In genomic region chrX:110145305-110145704, GRCh38 we compare ENCODE assay signal across 13 cellular contexts.
DNase-seq lines count a peak whose midpoint lies in the region; ATAC-seq, FAIRE-seq and TF ChIP-seq lines count a peak whose summit lies in the region.
"Had no signal": no experiment of that assay in that cellular context is flagged by ENCODE, and none has a peak within 500 bp of the region (broad histone marks: within the 10 kb centered on the region; RNA-seq: fewer than 3 reads in every experiment).

No MANE protein-coding gene starts in this region.

- TF ChIP-seq CTCF in D721Med (IDR thresholded peaks at IDR 0.05; ENCODE audit: insufficient read depth, missing control alignments) (no peak), WTC11 (IDR thresholded peaks at IDR 0.05) (no peak)

- peaks cover 13% of the 10 kb centered on the region for H3K4me1 Mint-ChIP-seq in WTC11
- H3K4me1 Mint-ChIP-seq in stimulated activated effector memory CD8-positive, alpha-beta T cell treated with anti-CD3 and anti-CD28 coated beads, Interleukin-12 subunit alpha, Interleukin-12 subunit beta, amount 100 ng/mL, for 72 hours, result peaks cover 22% of the 10 kb centered on the region

- no peaks in the 10 kb centered on the region for H3K36me3 Mint-ChIP-seq in WTC11
- no peaks in the 10 kb centered on the region for H3K36me3 Mint-ChIP-seq in stimulated activated effector memory CD8-positive, alpha-beta T cell treated with anti-CD3 and anti-CD28 coated beads, Interleukin-12 subunit alpha, Interleukin-12 subunit beta, amount 100 ng/mL, for 72 hours

- DNase-seq in D721Med (ENCODE audit: insufficient read length, low spot score) (no peak), WTC11 (ENCODE audit: low spot score) (no peak), GM19238 (ENCODE audit: insufficient read length, low spot score) (no peak)
- DNase-seq in stimulated activated effector memory CD8-positive, alpha-beta T cell treated with anti-CD3 and anti-CD28 coated beads, Interleukin-12 subunit alpha, Interleukin-12 subunit beta, amount 100 ng/mL, for 72 hours (ENCODE audit: low spot score in 2 of 2), result no peak
- DNase-seq: DMS79 treated with DMSO at 0.1 percent for 48 hours, GOT3, NCI-H1417 treated with DMSO at 0.1 percent for 48 hours, NCI-H187 treated with DMSO at 0.1 percent for 48 hours, Right ventricle myocardium superior had no signal

- no peaks in the 10 kb centered on the region for H3K27me3 Mint-ChIP-seq in WTC11 (ENCODE audit: low read depth)

- no peak overlapping the region for H3K27ac Mint-ChIP-seq in WTC11
- H3K27ac Mint-ChIP-seq in stimulated activated effector memory CD8-positive, alpha-beta T cell treated with anti-CD3 and anti-CD28 coated beads, Interleukin-12 subunit alpha, Interleukin-12 subunit beta, amount 100 ng/mL, for 72 hours, result peak overlapping the region; percentile 43

- FAIRE-seq in D721Med (lab: Jason Lieb, UNC), result peak; percentile 63

- POLR2A ChIA-PET in WTC11 (lab: Charles Lee), result no interaction called here

- CTCF ChIA-PET in WTC11 (lab: Charles Lee), result interaction anchor here (0.6 to 3.4 kb wide), 13 partner anchors 9 to 432 kb away, joined by 3 to 32 read pairs (median 6); no protein-coding TSS in a partner anchor

- H3K4me3 Mint-ChIP-seq in WTC11, result no peak overlapping the region
- H3K4me3 Mint-ChIP-seq in stimulated activated effector memory CD8-positive, alpha-beta T cell treated with anti-CD3 and anti-CD28 coated beads, Interleukin-12 subunit alpha, Interleukin-12 subunit beta, amount 100 ng/mL, for 72 hours, result no peak overlapping the region
- H3K4me3 Mint-ChIP-seq: CD14-positive monocyte had no signal

- ATAC-seq in GM21390 (IDR thresholded peaks at IDR 0.05; ENCODE audit: unreplicated experiment), result peak; percentile 28
- ATAC-seq in WTC11, result peak; percentile 18; the same call in 1 of the 2 replicates
- ATAC-seq in stimulated activated effector memory CD8-positive, alpha-beta T cell treated with anti-CD3 and anti-CD28 coated beads, Interleukin-12 subunit alpha, Interleukin-12 subunit beta, amount 100 ng/mL, for 72 hours, result no peak
- no peak for ATAC-seq in GM19324 (IDR thresholded peaks at IDR 0.05; ENCODE audit: low FRiP score, unreplicated experiment)
- ATAC-seq in HG03342 (IDR thresholded peaks at IDR 0.05; ENCODE audit: unreplicated experiment), result no peak

- H3K9me3 Mint-ChIP-seq in WTC11, result no peaks in the 10 kb centered on the region
- no peaks in the 10 kb centered on the region for H3K9me3 Mint-ChIP-seq in stimulated activated effector memory CD8-positive, alpha-beta T cell treated with anti-CD3 and anti-CD28 coated beads, Interleukin-12 subunit alpha, Interleukin-12 subunit beta, amount 100 ng/mL, for 72 hours
- H3K9me3 Mint-ChIP-seq: CD14-positive monocyte had no signal

TF ChIP-seq in WTC11, 78 proteins besides CTCF, POLR2A, EP300 and RAD21:
- TF ChIP-seq JUN (CRISPR knock-in tag; IDR thresholded peaks at IDR 0.05) (no peak), TEAD1 (CRISPR knock-in tag; IDR thresholded peaks at IDR 0.05) (no peak), PREB (CRISPR knock-in tag; IDR thresholded peaks at IDR 0.05; ENCODE audit: borderline replicate concordance) (no peak), ZMAT4 (CRISPR knock-in tag; IDR thresholded peaks at IDR 0.05) (no peak), ZNF671 (CRISPR knock-in tag; IDR thresholded peaks at IDR 0.05) (no peak), NR3C1 (CRISPR knock-in tag; conservative IDR thresholded peaks at IDR 0.05; ENCODE audit: low read depth) (no peak), TP53 (CRISPR knock-in tag; IDR thresholded peaks at IDR 0.05) (no peak), CREM (CRISPR knock-in tag; IDR thresholded peaks at IDR 0.05) (no peak), FOXJ3 (CRISPR knock-in tag; IDR thresholded peaks at IDR 0.05; ENCODE audit: borderline replicate concordance) (no peak), NR1H2 (CRISPR knock-in tag; IDR thresholded peaks at IDR 0.05) (no peak), CDX4 (CRISPR knock-in tag; IDR thresholded peaks at IDR 0.05; ENCODE audit: borderline replicate concordance) (no peak), ZBTB21 (CRISPR knock-in tag; IDR thresholded peaks at IDR 0.05; ENCODE audit: borderline replicate concordance) (no peak)
- TF ChIP-seq, protein P1, sequence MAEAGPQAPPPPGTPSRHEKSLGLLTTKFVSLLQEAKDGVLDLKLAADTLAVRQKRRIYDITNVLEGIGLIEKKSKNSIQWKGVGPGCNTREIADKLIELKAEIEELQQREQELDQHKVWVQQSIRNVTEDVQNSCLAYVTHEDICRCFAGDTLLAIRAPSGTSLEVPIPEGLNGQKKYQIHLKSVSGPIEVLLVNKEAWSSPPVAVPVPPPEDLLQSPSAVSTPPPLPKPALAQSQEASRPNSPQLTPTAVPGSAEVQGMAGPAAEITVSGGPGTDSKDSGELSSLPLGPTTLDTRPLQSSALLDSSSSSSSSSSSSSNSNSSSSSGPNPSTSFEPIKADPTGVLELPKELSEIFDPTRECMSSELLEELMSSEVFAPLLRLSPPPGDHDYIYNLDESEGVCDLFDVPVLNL (CRISPR knock-in tag; IDR thresholded peaks at IDR 0.05; ENCODE audit: borderline replicate concordance, low read depth), result no peak
- TF ChIP-seq, protein P2, sequence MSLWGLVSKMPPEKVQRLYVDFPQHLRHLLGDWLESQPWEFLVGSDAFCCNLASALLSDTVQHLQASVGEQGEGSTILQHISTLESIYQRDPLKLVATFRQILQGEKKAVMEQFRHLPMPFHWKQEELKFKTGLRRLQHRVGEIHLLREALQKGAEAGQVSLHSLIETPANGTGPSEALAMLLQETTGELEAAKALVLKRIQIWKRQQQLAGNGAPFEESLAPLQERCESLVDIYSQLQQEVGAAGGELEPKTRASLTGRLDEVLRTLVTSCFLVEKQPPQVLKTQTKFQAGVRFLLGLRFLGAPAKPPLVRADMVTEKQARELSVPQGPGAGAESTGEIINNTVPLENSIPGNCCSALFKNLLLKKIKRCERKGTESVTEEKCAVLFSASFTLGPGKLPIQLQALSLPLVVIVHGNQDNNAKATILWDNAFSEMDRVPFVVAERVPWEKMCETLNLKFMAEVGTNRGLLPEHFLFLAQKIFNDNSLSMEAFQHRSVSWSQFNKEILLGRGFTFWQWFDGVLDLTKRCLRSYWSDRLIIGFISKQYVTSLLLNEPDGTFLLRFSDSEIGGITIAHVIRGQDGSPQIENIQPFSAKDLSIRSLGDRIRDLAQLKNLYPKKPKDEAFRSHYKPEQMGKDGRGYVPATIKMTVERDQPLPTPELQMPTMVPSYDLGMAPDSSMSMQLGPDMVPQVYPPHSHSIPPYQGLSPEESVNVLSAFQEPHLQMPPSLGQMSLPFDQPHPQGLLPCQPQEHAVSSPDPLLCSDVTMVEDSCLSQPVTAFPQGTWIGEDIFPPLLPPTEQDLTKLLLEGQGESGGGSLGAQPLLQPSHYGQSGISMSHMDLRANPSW (CRISPR knock-in tag; conservative IDR thresholded peaks at IDR 0.05; ENCODE audit: low read depth), result no peak
- TF ChIP-seq, protein P3, sequence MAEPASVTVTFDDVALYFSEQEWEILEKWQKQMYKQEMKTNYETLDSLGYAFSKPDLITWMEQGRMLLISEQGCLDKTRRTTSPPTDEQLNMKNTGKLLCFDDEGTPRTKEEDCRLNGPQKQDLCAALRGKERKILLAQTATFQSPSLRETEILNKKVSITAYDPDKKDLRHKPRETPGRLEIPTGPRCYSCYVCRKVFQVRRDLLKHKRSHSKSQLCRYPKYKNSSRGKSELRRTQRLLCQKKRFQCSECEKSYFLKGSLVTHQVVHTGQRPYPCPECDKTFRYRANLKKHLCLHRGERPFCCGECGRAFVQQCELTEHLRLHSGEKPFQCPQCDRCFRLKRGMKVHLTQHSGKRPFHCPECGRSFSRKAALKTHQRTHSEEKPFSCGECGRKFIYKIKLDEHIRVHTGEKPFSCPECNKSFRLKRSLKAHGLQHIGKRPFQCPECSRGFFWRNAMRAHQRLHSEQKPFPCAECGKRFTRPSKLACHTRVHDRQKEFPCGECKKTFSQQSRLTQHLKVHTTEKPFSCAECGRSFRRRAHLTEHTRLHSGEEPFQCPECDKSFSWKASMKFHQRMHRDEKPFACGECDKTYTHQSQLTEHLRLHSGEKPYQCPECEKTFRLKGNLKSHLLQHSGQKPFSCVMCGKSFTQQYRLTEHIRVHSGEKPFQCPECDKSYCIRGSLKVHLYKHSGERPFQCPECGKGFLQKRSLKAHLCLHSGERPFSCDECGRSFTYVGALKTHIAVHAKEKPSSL (CRISPR knock-in tag; conservative IDR thresholded peaks at IDR 0.05), result no peak
- TF ChIP-seq, protein P4, sequence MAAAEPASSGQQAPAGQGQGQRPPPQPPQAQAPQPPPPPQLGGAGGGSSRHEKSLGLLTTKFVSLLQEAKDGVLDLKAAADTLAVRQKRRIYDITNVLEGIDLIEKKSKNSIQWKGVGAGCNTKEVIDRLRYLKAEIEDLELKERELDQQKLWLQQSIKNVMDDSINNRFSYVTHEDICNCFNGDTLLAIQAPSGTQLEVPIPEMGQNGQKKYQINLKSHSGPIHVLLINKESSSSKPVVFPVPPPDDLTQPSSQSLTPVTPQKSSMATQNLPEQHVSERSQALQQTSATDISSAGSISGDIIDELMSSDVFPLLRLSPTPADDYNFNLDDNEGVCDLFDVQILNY (CRISPR knock-in tag; IDR thresholded peaks at IDR 0.05), result no peak

Comparison
In these comparisons a context has a peak if more than half of its experiments do, and no peak if none do; other contexts are left out.
1. ATAC-seq: peak in GM21390 (single experiment) and WTC11 (single experiment); none in stimulated activated effector memory CD8-positive, alpha-beta T cell treated with anti-CD3 and anti-CD28 coated beads, Interleukin-12 subunit alpha, Interleukin-12 subunit beta, amount 100 ng/mL, for 72 hours (single experiment), GM19324 (single experiment) and HG03342 (single experiment).